Comparison of ENCODE assay signal across 21 cellular contexts in the genomic region with DNA sequence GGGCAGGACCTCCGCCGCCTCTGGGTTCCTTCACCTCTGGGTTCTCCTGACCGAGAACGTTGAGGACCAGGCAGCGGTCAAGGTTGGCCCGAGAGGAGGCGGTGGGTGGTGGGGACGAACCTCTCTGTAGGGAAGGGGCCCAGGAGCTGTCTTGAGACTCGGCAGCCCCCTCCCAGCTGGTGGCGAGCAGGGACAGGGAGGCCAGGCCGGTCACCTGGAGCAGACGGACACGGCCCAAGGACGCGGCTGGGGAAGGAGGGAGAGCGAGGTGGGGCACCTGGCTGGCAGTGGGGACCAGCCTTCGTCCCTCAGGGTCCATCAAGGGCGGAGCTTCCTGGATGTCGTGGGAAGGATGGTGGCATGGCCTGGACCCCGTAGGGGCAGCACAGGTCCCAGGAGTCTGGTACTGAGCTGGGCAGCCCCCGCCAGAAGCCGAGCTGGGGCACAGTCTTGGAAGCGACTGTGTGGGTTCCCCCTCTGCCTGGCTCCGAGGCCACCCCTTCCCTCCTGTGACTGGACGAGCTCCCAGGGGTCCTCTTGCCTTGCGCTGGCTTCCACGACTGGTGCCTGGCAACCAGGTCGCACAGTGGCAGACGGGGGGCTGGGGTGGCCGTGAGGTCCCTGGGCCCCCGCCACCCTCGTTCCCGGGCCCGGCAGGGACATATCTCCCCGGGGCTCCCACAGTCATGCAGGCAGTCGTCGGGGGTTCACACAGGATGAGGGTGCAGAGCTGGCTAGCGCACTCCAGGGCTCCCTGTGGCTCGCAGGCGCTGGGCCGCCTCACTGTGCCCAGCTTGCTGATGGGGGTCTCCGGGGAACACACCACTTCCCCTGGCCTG.
DNase-seq lines count a peak whose midpoint lies in the region; ATAC-seq and TF ChIP-seq lines count a peak whose summit lies in the region.
"Had no signal": no experiment of that assay in that cellular context is flagged by ENCODE, and none has a peak within 500 bp of the region (broad histone marks: within the 10 kb centered on the region; RNA-seq: fewer than 3 reads in every experiment).

No MANE protein-coding gene starts in this region.

- no peak for ATAC-seq in HG02642 (IDR thresholded peaks at IDR 0.05; ENCODE audit: poor library complexity, unreplicated experiment)

- no peaks in the 10 kb centered on the region for H3K36me3 ChIP-seq in BE2C
- H3K36me3 ChIP-seq in BLaER1 = 0 out of 2 replicates have a peak, but pooled peaks cover 9% of the 10 kb centered on the region
- H3K36me3 ChIP-seq in mesenchymal stem cell (ENCODE audit: control insufficient read depth in 1 of 2, insufficient read depth in 2 of 2, low read depth in 1 of 2, low read length in 2 of 2) = peaks cover 0 to 29% of the 10 kb centered on the region in 2 experiments
- H3K36me3 ChIP-seq: Peyer's patch had no signal

- no peak overlapping the region for H3K23ac ChIP-seq in mesenchymal stem cell (ENCODE audit: low read length in 2 of 2)

- no peak overlapping the region for H3K4me3 Mint-ChIP-seq in chondrocyte (ENCODE audit: unreplicated experiment)

- H3K4me2 ChIP-seq in BLaER1 = peak overlapping the region; percentile 82
- no peak overlapping the region for H3K4me2 ChIP-seq in mesenchymal stem cell (ENCODE audit: low read length, poor library complexity, severe bottlenecking)

- no peak overlapping the region for H2BK5ac ChIP-seq in mesenchymal stem cell (ENCODE audit: low read depth, low read length, poor library complexity, severe bottlenecking)

- H3K27me3 ChIP-seq in BE2C = no peaks in the 10 kb centered on the region
- H3K27me3 ChIP-seq in BLaER1 = no peaks in the 10 kb centered on the region
- peaks cover 0 to 6% of the 10 kb centered on the region in 2 experiments for H3K27me3 ChIP-seq in mesenchymal stem cell (ENCODE audit: control insufficient read depth in 1 of 2, insufficient read depth in 1 of 2, low read length in 2 of 2)
- H3K27me3 ChIP-seq: Peyer's patch had no signal

- intact Hi-C loops in lower leg skin (cut with DNase I; ENCODE audit: low total_unique reads) = no loop called here

- H3K4me3 ChIP-seq in BE2C (ENCODE audit: low read depth, low read length) (no peak overlapping the region), BLaER1 (no peak overlapping the region), mesenchymal stem cell (ENCODE audit: insufficient read depth in 1 of 2, low read depth in 1 of 2, low read length in 2 of 2) (no peak overlapping the region), lower leg skin (ENCODE audit: low read depth, poor library complexity, severe bottlenecking) (no peak overlapping the region)
- H3K4me3 ChIP-seq: Peyer's patch, SK-N-MC had no signal

- no peak overlapping the region for H4K91ac ChIP-seq in mesenchymal stem cell (ENCODE audit: low read length)

- peak; percentile 10 for DNase-seq in BE2C
- peak; percentile 88 for DNase-seq in chondrocyte (ENCODE audit: low spot score)
- no peak for DNase-seq in mesenchymal stem cell
- DNase-seq in NCI-H748 treated with DMSO at 0.1 percent for 48 hours (lab: John Stamatoyannopoulos, UW) = no peak
- no peak for DNase-seq in lower leg skin (ENCODE audit: low spot score in 2 of 2)
- DNase-seq: ACHN, COR-L47, DMS 273 treated with DMSO at 0.1 percent for 48 hours, GDM1, HCEC 1CT, MM.1S, NCI-H1092 treated with DMSO at 0.1 percent for 48 hours, NCI-H2081, NCI-H2171 treated with DMSO at 0.1 percent for 48 hours, NCI-H446 treated with DMSO at 0.1 percent for 48 hours, NCI-H69, Peyer's patch, SHP77 had no signal

- H2AFZ ChIP-seq in mesenchymal stem cell (ENCODE audit: low read depth, low read length) = no peak overlapping the region

- no peaks in the 10 kb centered on the region for H3K36me3 Mint-ChIP-seq in chondrocyte (ENCODE audit: low read depth)

- H3K9ac ChIP-seq in BLaER1 = no peak overlapping the region
- H3K9ac ChIP-seq in mesenchymal stem cell (ENCODE audit: low read length) = no peak overlapping the region

- H4K20me1 ChIP-seq in BLaER1 = 0 out of 2 replicates have a peak, but pooled peaks cover 6% of the 10 kb centered on the region

- TF ChIP-seq CTCF in BE2C (IDR thresholded peaks at IDR 0.05; ENCODE audit: low read depth, low read length) = no peak
- no peak for TF ChIP-seq CTCF in chondrocyte (IDR thresholded peaks at IDR 0.05)
- no peak for TF ChIP-seq CTCF in lower leg skin (IDR thresholded peaks at IDR 0.05)

- H3K27ac Mint-ChIP-seq in chondrocyte (ENCODE audit: unreplicated experiment) = no peak overlapping the region

- H3K9me3 Mint-ChIP-seq in chondrocyte (ENCODE audit: low read depth) = no peaks in the 10 kb centered on the region

- no peak overlapping the region for H3K18ac ChIP-seq in mesenchymal stem cell (ENCODE audit: low read depth in 1 of 2, low read length in 2 of 2)

- 92% methylated on average over 42 of the region's 42 CpGs for WGBS in mesenchymal stem cell
- 87 to 92% methylated on average over 33 of the region's 42 CpGs for WGBS in lower leg skin, 2 donors

- H3K4me1 ChIP-seq in BE2C (no peaks in the 10 kb centered on the region), BLaER1 (peaks cover 47% of the 10 kb centered on the region), mesenchymal stem cell (ENCODE audit: control insufficient read depth, insufficient read depth, low read depth, low read length) (peaks cover 13% of the 10 kb centered on the region)
- H3K4me1 ChIP-seq: Peyer's patch had no signal

- H2BK12ac ChIP-seq in mesenchymal stem cell (ENCODE audit: low read length in 2 of 2) = no peak overlapping the region

- H3K79me1 ChIP-seq in mesenchymal stem cell (replicated peaks; ENCODE audit: low read length, poor library complexity, severe bottlenecking) = peaks cover 3% of the 10 kb centered on the region

- H3K27ac ChIP-seq in BLaER1 (peak overlapping the region; percentile 35; the same call in 1 of the 2 replicates), mesenchymal stem cell (ENCODE audit: low read length, poor library complexity, severe bottlenecking) (no peak overlapping the region)
- H3K27ac ChIP-seq: Peyer's patch, SK-N-MC had no signal

- H3K14ac ChIP-seq in mesenchymal stem cell (ENCODE audit: low read length in 2 of 2) = peak overlapping the region in 1 of 2 experiments; percentile 63

- H2BK120ac ChIP-seq in mesenchymal stem cell (ENCODE audit: low read depth, low read length) = no peak overlapping the region

- H3K4ac ChIP-seq in mesenchymal stem cell (ENCODE audit: low read depth in 1 of 2, low read length in 2 of 2) = no peak overlapping the region

- H3K4me1 Mint-ChIP-seq in chondrocyte (ENCODE audit: low read depth) = peaks cover 9% of the 10 kb centered on the region

- H3K9me3 ChIP-seq in BE2C = no peaks in the 10 kb centered on the region
- no peaks in the 10 kb centered on the region for H3K9me3 ChIP-seq in BLaER1
- no peaks in the 10 kb centered on the region for H3K9me3 ChIP-seq in mesenchymal stem cell (ENCODE audit: control insufficient read depth, low read length)
- H3K9me3 ChIP-seq: Peyer's patch had no signal

- no peaks in the 10 kb centered on the region for H3K27me3 Mint-ChIP-seq in chondrocyte (ENCODE audit: low read depth)

- peak overlapping the region; percentile 13 for H2BK15ac ChIP-seq in mesenchymal stem cell (ENCODE audit: low read depth, poor library complexity, severe bottlenecking)

- TF ChIP-seq POLR2A in lower leg skin (IDR thresholded peaks at IDR 0.05) = no peak

- H2AK5ac ChIP-seq in mesenchymal stem cell (ENCODE audit: low read length, severe bottlenecking) = no peak overlapping the region

- H4K8ac ChIP-seq in mesenchymal stem cell (ENCODE audit: low read length) = no peak overlapping the region

Comparison
In these comparisons a context has a peak if more than half of its experiments do, and no peak if none do; other contexts are left out.
1. DNase-seq: peak in BE2C (single experiment) and chondrocyte (single experiment); none in mesenchymal stem cell (single experiment), NCI-H748 treated with DMSO at 0.1 percent for 48 hours (single experiment) and lower leg skin (0 of 2).